25 cellular contexts compared by ENCODE assay signal in genomic region chr12:48334807-48335206, GRCh38. TPM values are rescaled to one million over a fixed set of nuclear protein-coding genes. Genes with fewer than 3 reads are reported as not detected.
DNase-seq lines count a peak whose midpoint lies in the region; ATAC-seq and TF ChIP-seq lines count a peak whose summit lies in the region.
"Had no signal": no experiment of that assay in that cellular context is flagged by ENCODE, and none has a peak within 500 bp of the region (broad histone marks: within the 10 kb centered on the region; RNA-seq: fewer than 3 reads in every experiment).

No MANE protein-coding gene starts in this region.

- intact Hi-C loops in natural killer cell (cut with micrococcal nuclease) (no loop called here), mammary epithelial cell (cut with micrococcal nuclease) (no loop called here), dorsolateral prefrontal cortex (cut with DNase I) (no loop called here)

- TF ChIP-seq CTCF in natural killer cell (IDR thresholded peaks at IDR 0.05) (no peak), mammary epithelial cell (conservative IDR thresholded peaks at IDR 0.05 in 1 of 2, IDR thresholded peaks at IDR 0.05 in 1 of 2; ENCODE audit: extremely low read depth in 1 of 2, insufficient read depth in 1 of 2, low read depth in 1 of 2, low read length in 2 of 2) (no peak), dorsolateral prefrontal cortex (IDR thresholded peaks at IDR 0.05 in 54 of 56, conservative IDR thresholded peaks at IDR 0.05 in 2 of 56; ENCODE audit: low read depth in 1 of 56, partially characterized antibody in 56 of 56) (no peak)

- dilution Hi-C loops in mammary epithelial cell (cut with HindIII; ENCODE audit: low sequenced_read_pairs): no loop called here

- WGBS in mammary epithelial cell (ENCODE audit: low coverage, missing lambda C conversion rate): 81% methylated on average over 5 of the region's 5 CpGs

- H3K4me3 Mint-ChIP-seq in activated T-cell treated with anti-CD3 and anti-CD28 coated beads, Interleukin-2, amount 50 U/mL, for 24 hours: no peak overlapping the region
- H3K4me3 Mint-ChIP-seq in T-helper 17 cell: no peak overlapping the region
- H3K4me3 Mint-ChIP-seq in natural killer cell: no peak overlapping the region
- H3K4me3 Mint-ChIP-seq: T-helper 1 cell treated with Interleukin-12 subunit alpha and Interleukin-12 subunit beta and Interleukin-4 antibody, amounts not matched to agents 30 μg/mL and 1 μg/mL, for 36 hours had no signal

- no peak for DNase-seq in activated T-cell treated with anti-CD3 and anti-CD28 coated beads, Interleukin-2, amount 50 U/mL, for 24 hours
- DNase-seq in activated T-cell treated with anti-CD3 and anti-CD28 coated beads for 4 hours: no peak
- peak; percentile 83 for DNase-seq in MV-4-11 (lab: John Stamatoyannopoulos, UW)
- no peak for DNase-seq in T-helper 17 cell
- no peak for DNase-seq in natural killer cell
- no peak for DNase-seq in AG08396 (ENCODE audit: low spot score)
- DNase-seq in mammary epithelial cell: no peak
- DNase-seq in dorsolateral prefrontal cortex: no peak
- DNase-seq: activated effector memory CD4-positive, alpha-beta T cell treated with Interleukin-2 at 50 U/mL for 16 hours; amygdala; KG1; left cardiac atrium; mesendoderm; naive B cell; NCI-H1092; NCI-H187 treated with DMSO at 0.1 percent for 48 hours; NCI-H69; ovary; spleen had no signal

- H3K9me3 ChIP-seq in T-helper 17 cell (ENCODE audit: control insufficient read depth, low read length, poor library complexity, severe bottlenecking): no peaks in the 10 kb centered on the region
- H3K9me3 ChIP-seq in mammary epithelial cell (replicated peaks; ENCODE audit: insufficient read depth, low read length): no peaks in the 10 kb centered on the region
- H3K9me3 ChIP-seq: ovary, right atrium auricular region, SJSA1, spleen, vagina had no signal

- H3K27me3 ChIP-seq in mammary epithelial cell (ENCODE audit: insufficient read depth, low read length) (no peaks in the 10 kb centered on the region), dorsolateral prefrontal cortex (no peaks in the 10 kb centered on the region)
- H3K27me3 ChIP-seq: ovary, right atrium auricular region, SJSA1, spleen, vagina had no signal

- no peak overlapping the region for H3K9ac ChIP-seq in mammary epithelial cell (ENCODE audit: insufficient read depth, low read length)

- peaks cover 13% of the 10 kb centered on the region for H3K36me3 Mint-ChIP-seq in activated T-cell treated with anti-CD3 and anti-CD28 coated beads, Interleukin-2, amount 50 U/mL, for 24 hours (ENCODE audit: low read depth)
- H3K36me3 Mint-ChIP-seq in T-helper 17 cell (ENCODE audit: low read depth) (peaks cover 3% of the 10 kb centered on the region), natural killer cell (no peaks in the 10 kb centered on the region)

- no peaks in the 10 kb centered on the region for H4K20me1 ChIP-seq in mammary epithelial cell (ENCODE audit: insufficient read depth, low read length)

- H3K27me3 Mint-ChIP-seq in activated T-cell treated with anti-CD3 and anti-CD28 coated beads, Interleukin-2, amount 50 U/mL, for 24 hours: no peaks in the 10 kb centered on the region
- no peaks in the 10 kb centered on the region for H3K27me3 Mint-ChIP-seq in T-helper 17 cell
- H3K27me3 Mint-ChIP-seq in natural killer cell (ENCODE audit: low read depth in 2 of 2): no peaks in the 10 kb centered on the region
- H3K27me3 Mint-ChIP-seq: naive B cell had no signal

- H3K9me3 Mint-ChIP-seq in activated T-cell treated with anti-CD3 and anti-CD28 coated beads, Interleukin-2, amount 50 U/mL, for 24 hours: peaks cover 2% of the 10 kb centered on the region
- H3K9me3 Mint-ChIP-seq in natural killer cell: no peaks in the 10 kb centered on the region
- H3K9me3 Mint-ChIP-seq: naive B cell; T-helper 1 cell treated with Interleukin-12 subunit alpha and Interleukin-12 subunit beta and Interleukin-4 antibody, amounts not matched to agents 30 μg/mL and 1 μg/mL, for 36 hours had no signal

- H3K4me1 ChIP-seq in mammary epithelial cell (ENCODE audit: insufficient read depth, low read length): no peaks in the 10 kb centered on the region
- H3K4me1 ChIP-seq: right atrium auricular region, SJSA1, vagina had no signal

- H3K27ac ChIP-seq in mammary epithelial cell (ENCODE audit: insufficient read depth, low read depth, low read length) (no peak overlapping the region), dorsolateral prefrontal cortex (no peak overlapping the region)
- H3K27ac ChIP-seq: C4-2B, ovary, right atrium auricular region, SJSA1, spleen, vagina, VCaP had no signal

- H3K79me2 ChIP-seq in mammary epithelial cell (ENCODE audit: insufficient read depth, low read length): no peaks in the 10 kb centered on the region

- in situ Hi-C loops in mammary epithelial cell (cut with MboI; ENCODE audit: low sequenced_read_pairs in 2 of 2): no loop called here

- no peaks in the 10 kb centered on the region for H3K36me3 ChIP-seq in mammary epithelial cell (ENCODE audit: insufficient read depth, low read length)
- H3K36me3 ChIP-seq: ovary, right atrium auricular region, SJSA1, vagina had no signal

- peaks cover 14% of the 10 kb centered on the region for H3K4me1 Mint-ChIP-seq in activated T-cell treated with anti-CD3 and anti-CD28 coated beads, Interleukin-2, amount 50 U/mL, for 24 hours (ENCODE audit: low read depth)
- H3K4me1 Mint-ChIP-seq in T-helper 17 cell (peaks cover 10% of the 10 kb centered on the region), natural killer cell (peaks cover 24 to 31% of the 10 kb centered on the region in 2 donors)

- H3K4me3 ChIP-seq in mammary epithelial cell (replicated peaks in 1 of 3; ENCODE audit: insufficient read depth in 1 of 3, low read depth in 2 of 3, low read length in 3 of 3) (no peak overlapping the region), dorsolateral prefrontal cortex (no peak overlapping the region)
- H3K4me3 ChIP-seq: ovary, right atrium auricular region, SJSA1, spleen, vagina had no signal

- H3K4me2 ChIP-seq in mammary epithelial cell (ENCODE audit: insufficient read depth, low read depth, low read length): no peak overlapping the region

- CTCF ChIA-PET in mammary epithelial cell (lab: Charles Lee; ENCODE audit: low non-redundant PET): no interaction called here

- BruUV-seq in mammary epithelial cell (replicated peaks; lab: Mats Ljungman, UMichigan): no TSS peak

- ATAC-seq in T-helper 17 cell (peak; percentile 51), natural killer cell (peak; percentile 32 to 88 (median 77))
- ATAC-seq: left cardiac atrium had no signal

- peak overlapping the region; percentile 28 for H3K27ac Mint-ChIP-seq in activated T-cell treated with anti-CD3 and anti-CD28 coated beads, Interleukin-2, amount 50 U/mL, for 24 hours
- no peak overlapping the region for H3K27ac Mint-ChIP-seq in T-helper 17 cell
- H3K27ac Mint-ChIP-seq in natural killer cell: peak overlapping the region; percentile 59 to 63
- H3K27ac Mint-ChIP-seq: T-helper 1 cell treated with Interleukin-12 subunit alpha and Interleukin-12 subunit beta and Interleukin-4 antibody, amounts not matched to agents 30 μg/mL and 1 μg/mL, for 36 hours had no signal

- H2AFZ ChIP-seq in mammary epithelial cell (ENCODE audit: low read depth, low read length): no peak overlapping the region

RNA-seq across cellular contexts. Expression of gene ZNF641, which starts 15.9 kb away (rescaled TPM):
- total RNA-seq in T-helper 17 cell (10 to 100 TPM; 18.4 to 27.1 TPM), natural killer cell (10 to 100 TPM; 44.0 to 51.4 (median 48.8) TPM), mammary epithelial cell (10 to 100 TPM; 14.1 to 16.8 TPM), dorsolateral prefrontal cortex (10 to 100 TPM; 14.7 to 40.6 (median 27.1) TPM)
- polyA plus RNA-seq in mammary epithelial cell: 4.8 TPM
- 4.1 TPM for polyA minus RNA-seq in mammary epithelial cell
